In the genomic region with DNA sequence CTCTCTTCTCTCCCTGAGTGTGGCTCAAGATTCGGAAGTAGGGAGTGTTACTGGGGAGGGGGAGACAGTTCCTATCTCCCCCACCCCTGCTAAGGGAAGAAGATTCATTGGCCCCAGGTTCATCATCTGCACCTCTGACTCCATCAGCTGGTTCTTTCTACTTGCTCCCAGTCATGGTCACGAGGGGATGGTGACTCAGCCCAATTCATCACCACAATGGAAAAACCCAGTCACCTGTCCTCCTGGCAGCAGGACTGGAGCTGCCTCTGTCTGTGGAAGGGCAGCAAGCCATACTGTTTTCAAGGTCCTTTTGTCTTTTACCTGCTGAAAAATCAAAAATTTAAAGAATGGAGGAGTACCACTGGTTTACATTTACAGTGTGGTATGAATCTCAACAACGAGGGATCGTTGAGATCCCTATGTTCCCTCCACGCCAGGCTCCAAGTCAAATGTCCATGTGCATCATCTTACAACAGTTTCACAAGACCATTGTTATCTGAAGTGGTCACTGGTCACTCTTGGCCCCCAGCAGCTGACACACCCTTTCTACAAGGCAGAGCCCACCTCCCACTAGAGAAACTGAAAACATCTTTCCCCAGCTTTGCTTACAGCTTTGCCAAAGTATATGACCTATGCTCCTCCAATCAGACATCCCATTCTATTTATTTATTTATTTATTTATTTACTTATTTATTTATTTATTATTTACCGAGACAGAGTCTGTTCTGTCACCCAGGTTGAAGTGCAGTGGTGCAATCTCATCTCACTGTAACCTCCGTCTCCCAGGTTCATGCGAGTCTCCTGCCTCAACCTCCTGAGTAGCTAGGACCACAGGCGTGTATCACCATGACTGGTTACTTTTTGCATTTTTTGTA, we compare ENCODE assay signal across 10 cellular contexts. TPM values are rescaled to one million over a fixed set of nuclear protein-coding genes. Genes with fewer than 3 reads are reported as not detected.
DNase-seq lines count a peak whose midpoint lies in the region; ATAC-seq and TF ChIP-seq lines count a peak whose summit lies in the region.
"Had no signal": no experiment of that assay in that cellular context is flagged by ENCODE, and none has a peak within 500 bp of the region (broad histone marks: within the 10 kb centered on the region; RNA-seq: fewer than 3 reads in every experiment).

No MANE protein-coding gene starts in this region.

- no peak overlapping the region for H3K4me3 Mint-ChIP-seq in activated CD8-positive, alpha-beta T cell treated with anti-CD3 and anti-CD28 coated beads for 36 hours
- H3K4me3 Mint-ChIP-seq: CD4-positive, CD25-positive, alpha-beta regulatory T cell had no signal

- no peak overlapping the region for H3K27ac Mint-ChIP-seq in activated CD8-positive, alpha-beta T cell treated with anti-CD3 and anti-CD28 coated beads for 36 hours

- H3K9me3 Mint-ChIP-seq in activated CD8-positive, alpha-beta T cell treated with anti-CD3 and anti-CD28 coated beads for 36 hours, result no peaks in the 10 kb centered on the region
- H3K9me3 Mint-ChIP-seq: CD4-positive, CD25-positive, alpha-beta regulatory T cell had no signal

- CTCF ChIA-PET in activated CD8-positive, alpha-beta T cell treated with anti-CD3 and anti-CD28 coated beads for 36 hours (lab: Charles Lee), result interaction anchor here (1.0 to 1.2 kb wide), 2 partner anchors 11 to 36 kb away, joined by 3 read pairs; no protein-coding TSS in a partner anchor
- CTCF ChIA-PET in HEK293T (lab: Yijun Ruan, JAX), result no interaction called here

- H3K4me1 Mint-ChIP-seq in activated CD8-positive, alpha-beta T cell treated with anti-CD3 and anti-CD28 coated beads for 36 hours (ENCODE audit: low read depth), result peaks cover 8% of the 10 kb centered on the region

- intact Hi-C loops in activated CD8-positive, alpha-beta T cell treated with anti-CD3 and anti-CD28 coated beads for 36 hours (cut with micrococcal nuclease), result no loop called here

- H3K36me3 Mint-ChIP-seq in activated CD8-positive, alpha-beta T cell treated with anti-CD3 and anti-CD28 coated beads for 36 hours (ENCODE audit: low read depth), result no peaks in the 10 kb centered on the region
- H3K36me3 Mint-ChIP-seq: CD4-positive, CD25-positive, alpha-beta regulatory T cell had no signal

- POLR2A ChIA-PET in activated CD8-positive, alpha-beta T cell treated with anti-CD3 and anti-CD28 coated beads for 36 hours (lab: Charles Lee), result no interaction called here
- POLR2A ChIA-PET in HEK293T (lab: Yijun Ruan, JAX), result no interaction called here

- peaks cover 15% of the 10 kb centered on the region for H3K27me3 Mint-ChIP-seq in activated CD8-positive, alpha-beta T cell treated with anti-CD3 and anti-CD28 coated beads for 36 hours

- DNase-seq in activated gamma-delta T cell treated with anti-CD3 and anti-CD28 coated beads, Interleukin-2, amount 50 U/mL, for 16 hours (ENCODE audit: low read depth), result peak; percentile 7
- DNase-seq in activated gamma-delta T cell treated with Interleukin-2 at 50 U/mL for 16 hours (no peak), glomerular visceral epithelial cell (ENCODE audit: extremely low spot score) (peak; percentile 43), stromal cell of bone marrow (ENCODE audit: low read depth) (peak; percentile 63), HEK293T (ENCODE audit: extremely low spot score) (no peak), NCI-H446 treated with DMSO at 0.1 percent for 48 hours (lab: John Stamatoyannopoulos, UW) (no peak), cortex of kidney (lab: John Stamatoyannopoulos, UW) (no peak)
- DNase-seq in activated CD8-positive, alpha-beta T cell treated with anti-CD3 and anti-CD28 coated beads for 36 hours, result peak; percentile 87
- DNase-seq: transverse colon had no signal

- peak; percentile 79 for ATAC-seq in activated CD8-positive, alpha-beta T cell treated with anti-CD3 and anti-CD28 coated beads for 36 hours

- TF ChIP-seq CTCF in activated CD8-positive, alpha-beta T cell treated with anti-CD3 and anti-CD28 coated beads for 36 hours (IDR thresholded peaks at IDR 0.05), result no peak

TF ChIP-seq in HEK293T, 16 proteins besides CTCF, POLR2A, EP300 and RAD21:
- TF ChIP-seq ELF4 (IDR thresholded peaks at IDR 0.05) (no peak), NFRKB (IDR thresholded peaks at IDR 0.05) (no peak), SP1 (IDR thresholded peaks at IDR 0.05) (no peak), L3MBTL2 (conservative IDR thresholded peaks at IDR 0.05) (no peak), HDGF (IDR thresholded peaks at IDR 0.05; ENCODE audit: borderline replicate concordance) (no peak), FOXM1 (IDR thresholded peaks at IDR 0.05; ENCODE audit: borderline replicate concordance) (no peak), SUZ12 (IDR thresholded peaks at IDR 0.05) (no peak), FOXA1 (IDR thresholded peaks at IDR 0.05) (no peak), LEF1 (IDR thresholded peaks at IDR 0.05; ENCODE audit: borderline replicate concordance) (no peak), ZNF384 (IDR thresholded peaks at IDR 0.05) (no peak), TARDBP (IDR thresholded peaks at IDR 0.05) (no peak), BHLHE40 (IDR thresholded peaks at IDR 0.05; ENCODE audit: borderline replicate concordance) (no peak), CTBP1 (IDR thresholded peaks at IDR 0.05; ENCODE audit: borderline replicate concordance) (no peak), FOXK2 (IDR thresholded peaks at IDR 0.05) (no peak), ARNT (IDR thresholded peaks at IDR 0.05) (no peak)
- TF ChIP-seq, protein P1, sequence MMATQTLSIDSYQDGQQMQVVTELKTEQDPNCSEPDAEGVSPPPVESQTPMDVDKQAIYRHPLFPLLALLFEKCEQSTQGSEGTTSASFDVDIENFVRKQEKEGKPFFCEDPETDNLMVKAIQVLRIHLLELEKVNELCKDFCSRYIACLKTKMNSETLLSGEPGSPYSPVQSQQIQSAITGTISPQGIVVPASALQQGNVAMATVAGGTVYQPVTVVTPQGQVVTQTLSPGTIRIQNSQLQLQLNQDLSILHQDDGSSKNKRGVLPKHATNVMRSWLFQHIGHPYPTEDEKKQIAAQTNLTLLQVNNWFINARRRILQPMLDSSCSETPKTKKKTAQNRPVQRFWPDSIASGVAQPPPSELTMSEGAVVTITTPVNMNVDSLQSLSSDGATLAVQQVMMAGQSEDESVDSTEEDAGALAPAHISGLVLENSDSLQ (IDR thresholded peaks at IDR 0.05), result no peak

RNA-seq across cellular contexts. Expression of a gene that starts 40.4 kb away (rescaled TPM):
- total RNA-seq in activated CD8-positive, alpha-beta T cell treated with anti-CD3 and anti-CD28 coated beads for 36 hours, result 1 to 10 TPM; 1.3 to 1.6 TPM

RNA-seq across cellular contexts. Expression of a gene that starts 55.7 kb away (rescaled TPM):
- total RNA-seq in activated CD8-positive, alpha-beta T cell treated with anti-CD3 and anti-CD28 coated beads for 36 hours, result 10 to 100 TPM; 14.8 to 15.5 TPM

Comparison
In these comparisons a context has a peak if more than half of its experiments do, and no peak if none do; other contexts are left out.
1. DNase-seq: peak in activated gamma-delta T cell treated with anti-CD3 and anti-CD28 coated beads, Interleukin-2, amount 50 U/mL, for 16 hours (single experiment), activated CD8-positive, alpha-beta T cell treated with anti-CD3 and anti-CD28 coated beads for 36 hours (single experiment), glomerular visceral epithelial cell (single experiment) and stromal cell of bone marrow (single experiment); none in activated gamma-delta T cell treated with Interleukin-2 at 50 U/mL for 16 hours (single experiment), HEK293T (single experiment), NCI-H446 treated with DMSO at 0.1 percent for 48 hours (single experiment) and cortex of kidney (single experiment).